10 cellular contexts compared by ENCODE assay signal in the genomic region with DNA sequence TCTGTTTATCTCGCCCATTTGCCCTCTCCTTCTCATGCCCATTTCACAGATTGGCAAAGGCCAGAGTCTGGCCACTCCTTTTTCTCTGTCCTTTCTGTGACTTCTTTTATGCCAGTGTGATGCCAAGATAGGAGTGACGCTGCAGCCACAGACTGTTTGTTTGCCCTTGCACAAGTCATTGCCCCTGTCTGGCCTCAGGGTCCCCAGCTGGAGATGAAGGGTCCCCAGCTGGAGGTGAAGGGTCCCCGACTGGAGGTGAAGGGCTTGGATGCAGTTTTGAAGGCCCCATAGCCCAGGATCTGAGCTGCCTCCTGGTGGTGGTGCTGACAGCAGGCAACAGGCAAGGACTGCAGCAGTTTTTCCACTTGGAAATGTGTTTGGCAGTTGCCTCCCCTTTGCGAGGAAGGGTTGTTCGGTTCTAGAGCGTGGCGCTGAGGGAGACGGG. TPM values are rescaled to one million over a fixed set of nuclear protein-coding genes. Genes with fewer than 3 reads are reported as not detected.
DNase-seq lines count a peak whose midpoint lies in the region; ATAC-seq and TF ChIP-seq lines count a peak whose summit lies in the region.
"Had no signal": no experiment of that assay in that cellular context is flagged by ENCODE, and none has a peak within 500 bp of the region (broad histone marks: within the 10 kb centered on the region; RNA-seq: fewer than 3 reads in every experiment).

No MANE protein-coding gene starts in this region.

- H3K4me1 Mint-ChIP-seq in neural progenitor cell = peaks cover 47% of the 10 kb centered on the region

- no peak overlapping the region for H3K27ac ChIP-seq in DND-41 (ENCODE audit: low read length)
- no peak overlapping the region for H3K27ac ChIP-seq in neural progenitor cell

- no peak overlapping the region for H3K9ac ChIP-seq in DND-41 (ENCODE audit: low read depth, low read length)
- no peak overlapping the region for H3K9ac ChIP-seq in neural progenitor cell

- no peak overlapping the region for H3K4me3 Mint-ChIP-seq in neural progenitor cell
- H3K4me3 Mint-ChIP-seq: activated naive CD8-positive, alpha-beta T cell had no signal

- H3K4me3 ChIP-seq in DND-41 (ENCODE audit: low read depth in 1 of 2, low read length in 2 of 2) (no peak overlapping the region), neural progenitor cell (no peak overlapping the region)

- no peaks in the 10 kb centered on the region for H3K9me3 Mint-ChIP-seq in neural progenitor cell

- no peak for DNase-seq in DND-41
- DNase-seq in OCI-M1 (lab: John Stamatoyannopoulos, UW) = peak; percentile 39
- DNase-seq in fibroblast of gingiva (ENCODE audit: low read depth) = peak; percentile 52
- peak; percentile 64 for DNase-seq in neural progenitor cell (ENCODE audit: low spot score)
- no peak for DNase-seq in activated CD4-positive, alpha-beta T cell treated with anti-CD3 and anti-CD28 coated beads for 1 hour

- peaks cover 9% of the 10 kb centered on the region; the same call in 1 of the 2 replicates for H4K20me1 ChIP-seq in DND-41 (ENCODE audit: insufficient read depth, low read length)
- peaks cover under 1% of the 10 kb centered on the region for H4K20me1 ChIP-seq in neural progenitor cell (ENCODE audit: low read depth)

- H3K27me3 ChIP-seq in DND-41 (ENCODE audit: insufficient read depth, low read length, poor library complexity) (no peaks in the 10 kb centered on the region), neural progenitor cell (no peaks in the 10 kb centered on the region)

- no peak overlapping the region for H3K4me2 ChIP-seq in DND-41 (ENCODE audit: insufficient read depth, low read length)
- no peak overlapping the region for H3K4me2 ChIP-seq in neural progenitor cell

- H3K27me3 Mint-ChIP-seq in neural progenitor cell (ENCODE audit: insufficient read depth, low read depth) = peaks cover 14% of the 10 kb centered on the region
- H3K27me3 Mint-ChIP-seq: activated naive CD8-positive, alpha-beta T cell had no signal

- H3K36me3 ChIP-seq in DND-41 (ENCODE audit: insufficient read depth, low read length) (no peaks in the 10 kb centered on the region), neural progenitor cell (no peaks in the 10 kb centered on the region)

- no peaks in the 10 kb centered on the region for H3K4me1 ChIP-seq in DND-41 (ENCODE audit: insufficient read depth, low read length)
- peaks cover 14% of the 10 kb centered on the region for H3K4me1 ChIP-seq in neural progenitor cell

- no peaks in the 10 kb centered on the region for H3K9me3 ChIP-seq in DND-41 (ENCODE audit: insufficient read depth, low read length, severe bottlenecking)
- H3K9me3 ChIP-seq in neural progenitor cell (ENCODE audit: low read depth) = no peaks in the 10 kb centered on the region

- peak; percentile 15 for TF ChIP-seq CTCF in DND-41 (IDR thresholded peaks at IDR 0.05; ENCODE audit: borderline replicate concordance, extremely low read depth, low read length, poor library complexity, severe bottlenecking)
- peak; percentile 67 for TF ChIP-seq CTCF in neural progenitor cell (IDR thresholded peaks at IDR 0.05)

- H3K27ac Mint-ChIP-seq in neural progenitor cell = peak overlapping the region; percentile 46
- H3K27ac Mint-ChIP-seq: activated naive CD8-positive, alpha-beta T cell had no signal

- peaks cover 13% of the 10 kb centered on the region for H3F3A ChIP-seq in neural progenitor cell (ENCODE audit: low read depth)

- ATAC-seq in DND-41 (ENCODE audit: insufficient read depth, low read depth) (no peak), HG03135 (IDR thresholded peaks at IDR 0.05; ENCODE audit: unreplicated experiment) (no peak), HG03097 (IDR thresholded peaks at IDR 0.05; ENCODE audit: low FRiP score, unreplicated experiment) (no peak), GM21526 (IDR thresholded peaks at IDR 0.05; ENCODE audit: low FRiP score, unreplicated experiment) (no peak)
- ATAC-seq: sciatic nerve had no signal

- H2AFZ ChIP-seq in DND-41 (ENCODE audit: low read depth, low read length) (no peak overlapping the region), neural progenitor cell (replicated peaks) (no peak overlapping the region)

- H3K36me3 Mint-ChIP-seq in neural progenitor cell = no peaks in the 10 kb centered on the region
- H3K36me3 Mint-ChIP-seq: activated naive CD8-positive, alpha-beta T cell had no signal

- H3K79me2 ChIP-seq in DND-41 (ENCODE audit: insufficient read depth, low read length) (no peaks in the 10 kb centered on the region), neural progenitor cell (ENCODE audit: low read depth) (no peaks in the 10 kb centered on the region)

RNA-seq across cellular contexts. Expression of a gene that starts 50.8 kb away (rescaled TPM):
- total RNA-seq in neural progenitor cell (ENCODE audit: low replicate concordance) = 2.5 and 9.0 TPM in 2 replicates

RNA-seq across cellular contexts. Expression of a gene that starts 55.9 kb away (rescaled TPM):
- total RNA-seq in neural progenitor cell (ENCODE audit: low replicate concordance) = 3.3 and 9.2 TPM in 2 replicates

Comparison
In these comparisons a context has a peak if more than half of its experiments do, and no peak if none do; other contexts are left out.
1. DNase-seq: peak in OCI-M1 (single experiment), fibroblast of gingiva (single experiment) and neural progenitor cell (single experiment); none in DND-41 (single experiment) and activated CD4-positive, alpha-beta T cell treated with anti-CD3 and anti-CD28 coated beads for 1 hour (single experiment).